15 cellular contexts compared by ENCODE assay signal in the genomic region with DNA sequence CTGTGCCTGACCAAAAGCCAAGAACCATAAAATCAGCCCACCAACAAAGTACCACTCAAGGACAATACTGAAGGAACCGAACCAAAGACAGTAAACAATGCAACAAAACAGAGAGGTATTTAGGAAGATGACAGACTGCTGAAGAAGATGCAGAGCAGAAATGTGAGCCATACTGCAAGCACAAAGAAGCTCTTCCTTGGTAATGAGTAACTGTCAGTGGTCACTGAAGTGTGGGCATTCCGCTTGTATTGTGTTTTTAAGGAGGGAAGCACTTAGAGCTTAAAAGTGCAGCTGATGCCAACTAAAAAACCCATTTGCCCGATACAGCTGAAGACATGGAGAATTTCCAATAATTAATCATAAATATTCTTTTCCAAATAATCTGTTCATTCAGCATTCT.
"Had no signal": no experiment of that assay in that cellular context is flagged by ENCODE, and none has a peak within 500 bp of the region (broad histone marks: within the 10 kb centered on the region; RNA-seq: fewer than 3 reads in every experiment).

No MANE protein-coding gene starts in this region.

- H3K4me1 Mint-ChIP-seq: activated CD4-positive, alpha-beta memory T cell treated with anti-CD3 and anti-CD28 coated beads, Interleukin-2, amount 10 ng/mL, durations not matched to agents 7 days and 5 days; activated CD8-positive, alpha-beta memory T cell treated with anti-CD3 and anti-CD28 coated beads, Interleukin-2, amount 10 ng/mL, durations not matched to agents 7 days and 5 days had no signal

- H3K36me3 Mint-ChIP-seq: activated CD8-positive, alpha-beta memory T cell treated with anti-CD3 and anti-CD28 coated beads, Interleukin-2, amount 10 ng/mL, durations not matched to agents 7 days and 5 days; activated naive CD8-positive, alpha-beta T cell treated with anti-CD3 and anti-CD28 coated beads for 36 hours; naive thymus-derived CD4-positive, alpha-beta T cell; WTC11 had no signal

- DNase-seq: activated CD4-positive, alpha-beta memory T cell treated with anti-CD3 and anti-CD28 coated beads, Interleukin-2, amount 10 ng/mL, durations not matched to agents 7 days and 5 days; activated CD4-positive, alpha-beta T cell treated with anti-CD3 and anti-CD28 coated beads for 4 hours; activated CD8-positive, alpha-beta memory T cell treated with anti-CD3 and anti-CD28 coated beads, Interleukin-2, amount 10 ng/mL, durations not matched to agents 7 days and 5 days; activated naive CD8-positive, alpha-beta T cell treated with anti-CD3 and anti-CD28 coated beads for 36 hours; amygdala; dermis blood vessel endothelial cell; effector memory CD4-positive, alpha-beta T cell; hippocampal formation; islet precursor cell; left ventricle myocardium inferior; naive thymus-derived CD4-positive, alpha-beta T cell; stimulated activated naive CD4-positive, alpha-beta T cell treated with Interleukin-2 at 50 U/mL for 16 hours; substantia nigra; T-helper 2 cell had no signal

- ATAC-seq: activated CD8-positive, alpha-beta memory T cell treated with anti-CD3 and anti-CD28 coated beads, Interleukin-2, amount 10 ng/mL, durations not matched to agents 7 days and 5 days; naive thymus-derived CD4-positive, alpha-beta T cell; WTC11 had no signal

- H3K9me3 Mint-ChIP-seq: activated CD4-positive, alpha-beta memory T cell treated with anti-CD3 and anti-CD28 coated beads, Interleukin-2, amount 10 ng/mL, durations not matched to agents 7 days and 5 days; activated naive CD8-positive, alpha-beta T cell treated with anti-CD3 and anti-CD28 coated beads for 36 hours; naive thymus-derived CD4-positive, alpha-beta T cell had no signal

- H3K4me3 Mint-ChIP-seq: activated CD4-positive, alpha-beta memory T cell treated with anti-CD3 and anti-CD28 coated beads, Interleukin-2, amount 10 ng/mL, durations not matched to agents 7 days and 5 days; activated CD8-positive, alpha-beta memory T cell treated with anti-CD3 and anti-CD28 coated beads, Interleukin-2, amount 10 ng/mL, durations not matched to agents 7 days and 5 days; activated naive CD8-positive, alpha-beta T cell treated with anti-CD3 and anti-CD28 coated beads for 36 hours; naive thymus-derived CD4-positive, alpha-beta T cell; WTC11 had no signal

- H3K27ac Mint-ChIP-seq: activated CD4-positive, alpha-beta memory T cell treated with anti-CD3 and anti-CD28 coated beads, Interleukin-2, amount 10 ng/mL, durations not matched to agents 7 days and 5 days; activated CD8-positive, alpha-beta memory T cell treated with anti-CD3 and anti-CD28 coated beads, Interleukin-2, amount 10 ng/mL, durations not matched to agents 7 days and 5 days; activated naive CD8-positive, alpha-beta T cell treated with anti-CD3 and anti-CD28 coated beads for 36 hours; naive thymus-derived CD4-positive, alpha-beta T cell; WTC11 had no signal

- H3K27me3 Mint-ChIP-seq: activated CD4-positive, alpha-beta memory T cell treated with anti-CD3 and anti-CD28 coated beads, Interleukin-2, amount 10 ng/mL, durations not matched to agents 7 days and 5 days; activated CD8-positive, alpha-beta memory T cell treated with anti-CD3 and anti-CD28 coated beads, Interleukin-2, amount 10 ng/mL, durations not matched to agents 7 days and 5 days had no signal
